In genomic region chr14:100726812-100727564, GRCh38 we compare ENCODE assay signal across 1 cellular context.
TF ChIP-seq lines count a peak whose summit lies in the region.

DLK1 (plus strand) TSS chr14:100726892; CDS start chr14:100727069, 177 bp downstream.

TF ChIP-seq in K562, 482 proteins besides CTCF, POLR2A, EP300 and RAD21 (continued from another document):
- TF ChIP-seq MGA (IDR thresholded peaks at IDR 0.05) (no peak), IFI16 (CRISPR knock-in tag; IDR thresholded peaks at IDR 0.05) (no peak), TFAP4 (CRISPR knock-in tag; IDR thresholded peaks at IDR 0.05; ENCODE audit: borderline replicate concordance) (peak; percentile 25; the same call in 1 of the 2 replicates), L3MBTL2 (IDR thresholded peaks at IDR 0.05) (no peak), ZNF224 (CRISPR knock-in tag; IDR thresholded peaks at IDR 0.05) (no peak), HEY1 (CRISPR knock-in tag; IDR thresholded peaks at IDR 0.05; ENCODE audit: borderline replicate concordance) (no peak), E2F6 (IDR thresholded peaks at IDR 0.05; ENCODE audit: borderline replicate concordance in 1 of 2, extremely low read depth in 1 of 2, insufficient read depth in 1 of 2, insufficient read length in 1 of 2, low read depth in 1 of 2, low read length in 1 of 2, poor library complexity in 1 of 2, severe bottlenecking in 1 of 2) (peak in 1 of 2 experiments; percentile 1), ZNF253 (CRISPR knock-in tag; conservative IDR thresholded peaks at IDR 0.05) (no peak), SIX5 (IDR thresholded peaks at IDR 0.05; ENCODE audit: borderline replicate concordance in 1 of 2, insufficient read depth in 1 of 2, low read depth in 1 of 2, low read length in 2 of 2) (no peak), CXXC5 (CRISPR knock-in tag; IDR thresholded peaks at IDR 0.05) (no peak), ZNF212 (CRISPR knock-in tag; IDR thresholded peaks at IDR 0.05) (no peak), ZNF23 (CRISPR knock-in tag; IDR thresholded peaks at IDR 0.05) (no peak), NR2C1 (IDR thresholded peaks at IDR 0.05) (no peak), NR2C1 (tag; IDR thresholded peaks at IDR 0.05) (no peak), FOXM1 (IDR thresholded peaks at IDR 0.05; ENCODE audit: low read depth) (no peak), FOXM1 (CRISPR knock-in tag; IDR thresholded peaks at IDR 0.05; ENCODE audit: low read depth) (no peak), SETDB1 (IDR thresholded peaks at IDR 0.05; ENCODE audit: low read length) (no peak), SRSF1 (IDR thresholded peaks at IDR 0.05; ENCODE audit: low read depth, low read length) (no peak), ZKSCAN3 (CRISPR knock-in tag; IDR thresholded peaks at IDR 0.05) (no peak), ELF1 (tag; IDR thresholded peaks at IDR 0.05) (no peak), ZBTB33 (CRISPR knock-in tag; IDR thresholded peaks at IDR 0.05) (no peak)
